In genomic region chr15:63600646-63601025, GRCh38 we compare ENCODE assay signal across 1 cellular context.
TF ChIP-seq lines count a peak whose summit lies in the region.

No MANE protein-coding gene starts in this region.

TF ChIP-seq in GM12878, 131 proteins besides CTCF, POLR2A, EP300 and RAD21 (continued from another document and continues in another):
- no peak for TF ChIP-seq CUX1 (IDR thresholded peaks at IDR 0.05; ENCODE audit: insufficient replicate concordance, low read depth, low read length)
- peak; percentile 93 for TF ChIP-seq PAX5 (IDR thresholded peaks at IDR 0.05; ENCODE audit: borderline replicate concordance, low read depth, low read length)
- no peak for TF ChIP-seq ATF2 (IDR thresholded peaks at IDR 0.05; ENCODE audit: low read length)
- TF ChIP-seq NR2F1 (conservative IDR thresholded peaks at IDR 0.05), result peak; percentile 64; the same call in 1 of the 2 replicates
- peak; percentile 71; the same call in 1 of the 2 replicates for TF ChIP-seq TAF1 (IDR thresholded peaks at IDR 0.05; ENCODE audit: borderline replicate concordance, low read depth, low read length)
- TF ChIP-seq SMAD1 (IDR thresholded peaks at IDR 0.05; ENCODE audit: low read depth, partially characterized antibody), result no peak
- peak; percentile 18; the same call in 1 of the 2 replicates for TF ChIP-seq TCF12 (IDR thresholded peaks at IDR 0.05; ENCODE audit: low read depth, low read length)
- no peak for TF ChIP-seq SIN3A (IDR thresholded peaks at IDR 0.05; ENCODE audit: low read depth, low read length)
- peak; percentile 57 for TF ChIP-seq BCL3 (IDR thresholded peaks at IDR 0.05; ENCODE audit: borderline replicate concordance, insufficient read depth, low read depth, low read length, poor library complexity, severe bottlenecking)
- no peak for TF ChIP-seq ZNF622 (IDR thresholded peaks at IDR 0.05)
- TF ChIP-seq ZNF217 (IDR thresholded peaks at IDR 0.05), result no peak
- TF ChIP-seq RB1 (IDR thresholded peaks at IDR 0.05; ENCODE audit: borderline replicate concordance), result no peak
- TF ChIP-seq JUND (IDR thresholded peaks at IDR 0.05; ENCODE audit: low read depth, low read length), result 0 out of 2 replicates have a peak, but pooled peaks have one; percentile 46
- no peak for TF ChIP-seq KAT2A (conservative IDR thresholded peaks at IDR 0.05; ENCODE audit: control insufficient read depth, low read depth, low read length)
- no peak for TF ChIP-seq GABPA (IDR thresholded peaks at IDR 0.05; ENCODE audit: low read depth)
- TF ChIP-seq FOS (IDR thresholded peaks at IDR 0.05; ENCODE audit: borderline replicate concordance, extremely low read depth, insufficient read length), result no peak
- no peak for TF ChIP-seq TBL1XR1 (IDR thresholded peaks at IDR 0.05; ENCODE audit: low read depth, low read length)
- no peak for TF ChIP-seq ZBTB33 (IDR thresholded peaks at IDR 0.05)
- no peak for TF ChIP-seq PML (IDR thresholded peaks at IDR 0.05; ENCODE audit: low read length)
- no peak for TF ChIP-seq ZBTB4 (CRISPR knock-in tag; IDR thresholded peaks at IDR 0.05)
- no peak for TF ChIP-seq ZNF207 (IDR thresholded peaks at IDR 0.05; ENCODE audit: borderline replicate concordance)
- TF ChIP-seq RAD51 (IDR thresholded peaks at IDR 0.05), result no peak
- TF ChIP-seq SMAD5 (IDR thresholded peaks at IDR 0.05; ENCODE audit: low read depth), result peak; percentile 80; the same call in 1 of the 2 replicates
- no peak for TF ChIP-seq REST (IDR thresholded peaks at IDR 0.05; ENCODE audit: low read depth, low read length)
- TF ChIP-seq ESRRA (IDR thresholded peaks at IDR 0.05; ENCODE audit: low read length), result no peak
- peak; percentile 42; the same call in 2 of the 3 replicates for TF ChIP-seq POU2F2 (IDR thresholded peaks at IDR 0.05; ENCODE audit: borderline replicate concordance, low read depth, low read length)
- TF ChIP-seq KLF5 (IDR thresholded peaks at IDR 0.05; ENCODE audit: partially characterized antibody), result no peak
- TF ChIP-seq DPF2 (IDR thresholded peaks at IDR 0.05), result no peak
- no peak for TF ChIP-seq WRNIP1 (IDR thresholded peaks at IDR 0.05; ENCODE audit: borderline replicate concordance, low read depth, low read length)
- peak; percentile 82 for TF ChIP-seq POLR2AphosphoS5 (IDR thresholded peaks at IDR 0.05; ENCODE audit: low read length)
- no peak for TF ChIP-seq CHD2 (IDR thresholded peaks at IDR 0.05; ENCODE audit: borderline replicate concordance, low read depth, low read length)
- TF ChIP-seq NFXL1 (IDR thresholded peaks at IDR 0.05; ENCODE audit: borderline replicate concordance), result no peak
- TF ChIP-seq USF2 (IDR thresholded peaks at IDR 0.05; ENCODE audit: borderline replicate concordance, low read depth, low read length), result no peak; the same call in 1 of the 2 replicates
- TF ChIP-seq RELA (IDR thresholded peaks at IDR 0.05; ENCODE audit: borderline replicate concordance, partially characterized antibody), result peak; percentile 48
- TF ChIP-seq SIX5 (IDR thresholded peaks at IDR 0.05; ENCODE audit: low read depth, low read length, severe bottlenecking), result no peak
- peak; percentile 78 to 93; a peak in 2 of 3 replicates for TF ChIP-seq EGR1 (IDR thresholded peaks at IDR 0.05; ENCODE audit: borderline replicate concordance in 1 of 2, low read depth in 2 of 2, low read length in 2 of 2)
- no peak for TF ChIP-seq SUZ12 (IDR thresholded peaks at IDR 0.05; ENCODE audit: unreplicated experiment)
- no peak for TF ChIP-seq PRDM15 (CRISPR knock-in tag; IDR thresholded peaks at IDR 0.05)
- TF ChIP-seq MYB (IDR thresholded peaks at IDR 0.05; ENCODE audit: borderline replicate concordance, low read depth, low read length), result no peak
- TF ChIP-seq HDAC2 (IDR thresholded peaks at IDR 0.05), result no peak
